ENCODE assay signal across 18 cellular contexts in genomic region chr18:10201655-10202054, GRCh38.
DNase-seq lines count a peak whose midpoint lies in the region; ATAC-seq and TF ChIP-seq lines count a peak whose summit lies in the region.
"Had no signal": no experiment of that assay in that cellular context is flagged by ENCODE, and none has a peak within 500 bp of the region (broad histone marks: within the 10 kb centered on the region; RNA-seq: fewer than 3 reads in every experiment).

No MANE protein-coding gene starts in this region.

- H3K27me3 ChIP-seq in upper lobe of right lung, result no peaks in the 10 kb centered on the region

- ATAC-seq in upper lobe of right lung (peak; percentile 56), GM18909 (IDR thresholded peaks at IDR 0.05; ENCODE audit: poor library complexity, unreplicated experiment) (no peak), GM19467 (IDR thresholded peaks at IDR 0.05; ENCODE audit: unreplicated experiment) (no peak)
- ATAC-seq: GM12878 had no signal

- H3K36me3 ChIP-seq in upper lobe of right lung, result no peaks in the 10 kb centered on the region
- H3K36me3 ChIP-seq: HAP-1 had no signal

- H3K4me3 ChIP-seq in upper lobe of right lung, result no peak overlapping the region
- H3K4me3 ChIP-seq: GM12878, HAP-1 had no signal

- no peaks in the 10 kb centered on the region for H3K9me3 Mint-ChIP-seq in dendritic cell treated with granulocyte-macrophage colony-stimulating factor and Interleukin-4, amounts not matched to agents 40 ng/mL and 50 ng/mL, for 4 days

- H3K27ac Mint-ChIP-seq in dendritic cell treated with granulocyte-macrophage colony-stimulating factor and Interleukin-4, amounts not matched to agents 40 ng/mL and 50 ng/mL, for 4 days, result peak overlapping the region; percentile 72
- H3K27ac Mint-ChIP-seq: CD8-positive, alpha-beta memory T cell had no signal

- H3K4me1 Mint-ChIP-seq in dendritic cell treated with granulocyte-macrophage colony-stimulating factor and Interleukin-4, amounts not matched to agents 40 ng/mL and 50 ng/mL, for 4 days (ENCODE audit: low read depth), result peaks cover 56% of the 10 kb centered on the region
- H3K4me1 Mint-ChIP-seq: CD8-positive, alpha-beta memory T cell had no signal

- no peaks in the 10 kb centered on the region for H3K9me3 ChIP-seq in upper lobe of right lung
- H3K9me3 ChIP-seq: HAP-1 had no signal

- no peak overlapping the region for H3K27ac ChIP-seq in upper lobe of right lung

- no peak overlapping the region for H3K4me3 Mint-ChIP-seq in dendritic cell treated with granulocyte-macrophage colony-stimulating factor and Interleukin-4, amounts not matched to agents 40 ng/mL and 50 ng/mL, for 4 days
- H3K4me3 Mint-ChIP-seq: CD8-positive, alpha-beta memory T cell had no signal

- H3K27me3 Mint-ChIP-seq in dendritic cell treated with granulocyte-macrophage colony-stimulating factor and Interleukin-4, amounts not matched to agents 40 ng/mL and 50 ng/mL, for 4 days, result no peaks in the 10 kb centered on the region

- no peak for TF ChIP-seq CTCF in upper lobe of right lung (IDR thresholded peaks at IDR 0.05)

- peaks cover 8% of the 10 kb centered on the region for H3K4me1 ChIP-seq in upper lobe of right lung
- H3K4me1 ChIP-seq: HAP-1 had no signal

- H3K36me3 Mint-ChIP-seq in dendritic cell treated with granulocyte-macrophage colony-stimulating factor and Interleukin-4, amounts not matched to agents 40 ng/mL and 50 ng/mL, for 4 days (ENCODE audit: low read depth), result no peaks in the 10 kb centered on the region
- H3K36me3 Mint-ChIP-seq: CD8-positive, alpha-beta memory T cell had no signal

- intact Hi-C loops in dendritic cell treated with granulocyte-macrophage colony-stimulating factor and Interleukin-4, amounts not matched to agents 40 ng/mL and 50 ng/mL, for 4 days (cut with micrococcal nuclease), result no loop called here
- intact Hi-C loops in upper lobe of right lung (cut with DNase I), result no loop called here

- DNase-seq in NCI-H2171 treated with DMSO at 0.1 percent for 48 hours (lab: John Stamatoyannopoulos, UW) (peak; percentile 6), NCI-H2171 (lab: John Stamatoyannopoulos, UW) (no peak), NOMO-1 treated with DMSO at 0.1 percent for 48 hours (lab: John Stamatoyannopoulos, UW; ENCODE audit: unreplicated experiment) (peak; percentile 87), upper lobe of right lung (no peak), NCI-H1417 treated with DMSO at 0.1 percent for 48 hours (lab: John Stamatoyannopoulos, UW) (no peak)
- DNase-seq: 8988T; CD8-positive, alpha-beta memory T cell; DND-41; IMR-90; NCI-H1436 treated with DMSO at 0.1 percent for 48 hours; NCI-H2081; NCI-H2227 treated with DMSO at 0.1 percent for 48 hours; SHP77 had no signal

Comparison
In these comparisons a context has a peak if more than half of its experiments do, and no peak if none do; other contexts are left out.
1. DNase-seq: peak in NCI-H2171 treated with DMSO at 0.1 percent for 48 hours (single experiment) and NOMO-1 treated with DMSO at 0.1 percent for 48 hours (single experiment); none in NCI-H2171 (single experiment), upper lobe of right lung (single experiment) and NCI-H1417 treated with DMSO at 0.1 percent for 48 hours (single experiment).